Comparison of ENCODE assay signal across 9 cellular contexts in genomic region chr9:5586391-5586802, GRCh38. TPM values are rescaled to one million over a fixed set of nuclear protein-coding genes. Genes with fewer than 3 reads are reported as not detected.
A peak's percentile ranks its signal among the peaks of the same experiment; 100 is the strongest.
DNase-seq lines count a peak whose midpoint lies in the region; ATAC-seq and TF ChIP-seq lines count a peak whose summit lies in the region.
"Had no signal": no experiment of that assay in that cellular context is flagged by ENCODE, and none has a peak within 500 bp of the region (broad histone marks: within the 10 kb centered on the region; RNA-seq: fewer than 3 reads in every experiment).

No MANE protein-coding gene starts in this region.

- no peak for TF ChIP-seq POLR2A in heart left ventricle (IDR thresholded peaks at IDR 0.05)

- DNase-seq in GM04503 (ENCODE audit: low read depth) (peak; percentile 64), OCI-M1 (lab: John Stamatoyannopoulos, UW) (peak; percentile 96), foreskin fibroblast (peak; percentile 28 to 44), kidney glomerular epithelial cell (lab: John Stamatoyannopoulos, UW) (no peak), NCI-H1092 treated with DMSO at 0.1 percent for 48 hours (lab: John Stamatoyannopoulos, UW) (no peak), heart left ventricle (no peak), KBM-7 (no peak)
- DNase-seq: right cardiac atrium had no signal

- no peaks in the 10 kb centered on the region for H3K9me3 ChIP-seq in heart left ventricle

- H3K27me3 ChIP-seq in heart left ventricle, result no peaks in the 10 kb centered on the region

- in situ Hi-C loops in KBM-7 (cut with MboI; ENCODE audit: low pct_unique_long_range_greater_than_20kb, low sequenced_read_pairs), result loop anchor here (25.0 kb wide), 2 partner anchors 399 to 824 kb away; partner anchors contain the start of gene INSL6

- intact Hi-C loops in heart left ventricle (cut with DNase I), result loop anchor here in 5 of 10 donors (5.0 to 10.0 kb wide), 4 partner anchors 74 to 399 kb away; partner anchors contain the start of genes CD274 (in 2 of the 5), INSL6 (in 1 of the 5) and PDCD1LG2 (in 1 of the 5)

- H3K4me1 ChIP-seq in heart left ventricle, result peaks cover 0 to 23% (median 9%) of the 10 kb centered on the region in 12 donors

- TF ChIP-seq CTCF in foreskin fibroblast (IDR thresholded peaks at IDR 0.05; ENCODE audit: low read depth, low read length) (no peak), heart left ventricle (IDR thresholded peaks at IDR 0.05) (no peak)

- H3K36me3 ChIP-seq in heart left ventricle, result no peaks in the 10 kb centered on the region

- H3K27ac ChIP-seq in heart left ventricle, result no peak overlapping the region

- ATAC-seq in GM21423 (IDR thresholded peaks at IDR 0.05; ENCODE audit: unreplicated experiment) (peak; percentile 31), heart left ventricle (no peak)
- ATAC-seq: right cardiac atrium had no signal

- H3K4me3 ChIP-seq in foreskin fibroblast (ENCODE audit: low read depth in 1 of 2, low read length in 2 of 2) (no peak overlapping the region), heart left ventricle (no peak overlapping the region)

RNA-seq across cellular contexts. Expression of gene RIC1, which starts 42.5 kb away (rescaled TPM):
- 10 to 100 TPM in 4 of 9 donors, 1 to 10 TPM in 5; 7.0 to 14.4 (median 9.7) TPM for total RNA-seq in heart left ventricle
- 1 to 10 TPM; 2.4 to 7.8 TPM for polyA plus RNA-seq in heart left ventricle

Comparison
In these comparisons a context has a peak if more than half of its experiments do, and no peak if none do; other contexts are left out.
1. DNase-seq: peak in GM04503 (single experiment), OCI-M1 (single experiment) and foreskin fibroblast (2 of 2); none in kidney glomerular epithelial cell (single experiment), NCI-H1092 treated with DMSO at 0.1 percent for 48 hours (single experiment), heart left ventricle (0 of 5) and KBM-7 (single experiment).